In the genomic region with DNA sequence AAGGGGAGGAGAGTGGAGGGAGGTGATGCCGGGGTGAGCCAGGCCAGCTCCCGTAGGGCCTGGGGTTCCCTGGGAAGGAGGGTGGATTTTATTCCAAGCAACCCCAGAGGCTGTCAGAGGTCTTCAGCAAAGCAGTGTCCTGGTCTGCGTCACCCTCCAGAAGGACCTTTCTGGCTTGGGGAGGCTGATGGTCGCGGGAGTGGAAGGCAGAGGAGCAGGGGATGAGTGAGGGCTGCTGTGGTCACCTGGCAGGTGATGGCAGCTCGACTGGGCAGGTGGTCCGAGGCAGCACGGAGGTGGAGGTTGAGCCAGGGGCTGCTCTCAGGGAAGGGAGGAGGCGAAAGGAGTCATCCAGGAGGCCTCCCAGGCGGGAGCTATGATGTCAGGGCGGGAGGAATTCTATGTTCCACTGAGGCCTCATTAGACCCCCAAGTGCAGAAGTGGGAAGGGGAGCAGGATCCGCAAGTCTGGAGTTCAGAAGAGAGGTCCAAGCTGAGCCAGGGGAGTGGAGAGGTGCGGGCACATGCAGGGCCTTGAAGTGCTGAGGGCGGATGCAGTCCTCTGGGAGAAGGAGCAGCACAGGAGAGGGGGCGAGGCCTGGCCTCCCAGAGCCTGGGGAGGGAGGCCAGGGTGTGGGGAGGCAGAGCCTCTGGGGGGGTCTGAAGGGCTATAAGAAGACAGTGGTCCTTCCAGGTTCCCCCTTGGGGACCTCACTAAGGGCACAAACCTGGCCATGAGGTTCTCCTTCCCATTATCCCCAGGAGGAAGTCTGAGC, we compare ENCODE assay signal across 23 cellular contexts. TPM values are rescaled to one million over a fixed set of nuclear protein-coding genes. Genes with fewer than 3 reads are reported as not detected.
A peak's percentile ranks its signal among the peaks of the same experiment; 100 is the strongest.
DNase-seq lines count a peak whose midpoint lies in the region; ATAC-seq and TF ChIP-seq lines count a peak whose summit lies in the region.
"Had no signal": no experiment of that assay in that cellular context is flagged by ENCODE, and none has a peak within 500 bp of the region (broad histone marks: within the 10 kb centered on the region; RNA-seq: fewer than 3 reads in every experiment).

No MANE protein-coding gene starts in this region.

- no peaks in the 10 kb centered on the region for H4K20me1 ChIP-seq in IMR-90 (ENCODE audit: insufficient read depth, low read length)

- POLR2A ChIA-PET in IMR-90 (lab: Charles Lee; ENCODE audit: unreplicated experiment), result no interaction called here

- no peak overlapping the region for H2BK20ac ChIP-seq in IMR-90 (ENCODE audit: low read depth, low read length)

- no peak for TF ChIP-seq CTCF in IMR-90 (conservative IDR thresholded peaks at IDR 0.05; ENCODE audit: low read depth, low read length)

- H2BK5ac ChIP-seq in IMR-90 (ENCODE audit: low read depth, low read length, poor library complexity, severe bottlenecking), result no peak overlapping the region

- H3K9me3 ChIP-seq in IMR-90 (ENCODE audit: control insufficient read depth, insufficient read depth, low read length), result no peaks in the 10 kb centered on the region
- H3K9me3 ChIP-seq: gastroesophageal sphincter, mucosa of descending colon, testis had no signal

- H2AK5ac ChIP-seq in IMR-90 (ENCODE audit: low read depth, low read length), result no peak overlapping the region

- no peak overlapping the region for H3K14ac ChIP-seq in IMR-90 (replicated peaks; ENCODE audit: low read depth, low read length)

- no peak overlapping the region for H3K4me3 ChIP-seq in IMR-90 (ENCODE audit: insufficient read depth, low read depth, low read length)
- H3K4me3 ChIP-seq: gastroesophageal sphincter, mucosa of descending colon, SK-N-MC, testis had no signal

- H3K4me3 Mint-ChIP-seq in activated CD8-positive, alpha-beta memory T cell treated with anti-CD3 and anti-CD28 coated beads, Interleukin-2, amount 10 ng/mL, durations not matched to agents 7 days and 5 days, result no peak overlapping the region
- no peak overlapping the region for H3K4me3 Mint-ChIP-seq in central memory CD8-positive, alpha-beta T cell
- H3K4me3 Mint-ChIP-seq: activated CD4-positive, alpha-beta memory T cell treated with anti-CD3 and anti-CD28 coated beads for 36 hours had no signal

- H3K4me2 ChIP-seq in IMR-90 (ENCODE audit: low read depth, low read length), result no peak overlapping the region

- H2BK120ac ChIP-seq in IMR-90 (ENCODE audit: low read depth, low read length), result no peak overlapping the region

- peaks cover 3% of the 10 kb centered on the region for H3K36me3 Mint-ChIP-seq in activated CD8-positive, alpha-beta memory T cell treated with anti-CD3 and anti-CD28 coated beads, Interleukin-2, amount 10 ng/mL, durations not matched to agents 7 days and 5 days
- H3K36me3 Mint-ChIP-seq in central memory CD8-positive, alpha-beta T cell (ENCODE audit: insufficient read depth), result peaks cover 4% of the 10 kb centered on the region

- H3K56ac ChIP-seq in IMR-90 (ENCODE audit: extremely low read depth, insufficient read depth, low read length), result no peak overlapping the region

- no peaks in the 10 kb centered on the region for H3K27me3 Mint-ChIP-seq in activated CD8-positive, alpha-beta memory T cell treated with anti-CD3 and anti-CD28 coated beads, Interleukin-2, amount 10 ng/mL, durations not matched to agents 7 days and 5 days
- H3K27me3 Mint-ChIP-seq in central memory CD8-positive, alpha-beta T cell, result no peaks in the 10 kb centered on the region
- H3K27me3 Mint-ChIP-seq: activated CD4-positive, alpha-beta memory T cell treated with anti-CD3 and anti-CD28 coated beads for 36 hours had no signal

- in situ Hi-C loops in IMR-90 (cut with MboI; ENCODE audit: low sequenced_read_pairs), result loop anchor here (25.0 kb wide), 1 partner anchor 662 kb away; the partner anchor contains the start of genes MYCBP and RRAGC

- ATAC-seq in activated CD8-positive, alpha-beta memory T cell treated with anti-CD3 and anti-CD28 coated beads, Interleukin-2, amount 10 ng/mL, durations not matched to agents 7 days and 5 days, result no peak
- ATAC-seq in IMR-90 (ENCODE audit: low read depth), result no peak
- ATAC-seq in central memory CD8-positive, alpha-beta T cell (replicated peaks; ENCODE audit: extremely low read depth, poor library complexity, severe bottlenecking), result no peak
- ATAC-seq in left cardiac atrium, result no peak
- ATAC-seq: gastroesophageal sphincter had no signal

- H2AFZ ChIP-seq in IMR-90 (replicated peaks; ENCODE audit: low read length, poor library complexity), result no peak overlapping the region

- no peak overlapping the region for H3K9ac ChIP-seq in IMR-90 (ENCODE audit: low read depth, low read length)

- H3K36me3 ChIP-seq in IMR-90 (ENCODE audit: control insufficient read depth, insufficient read depth, low read length), result peaks cover 18% of the 10 kb centered on the region

- H2BK15ac ChIP-seq in IMR-90 (ENCODE audit: low read depth, low read length), result no peak overlapping the region

- H3K9me1 ChIP-seq in IMR-90 (ENCODE audit: insufficient read depth, low read length), result no peaks in the 10 kb centered on the region

- 93% methylated on average over 8 of the region's 15 CpGs; no CpG with 5 or more reads in 1 of the 2 experiments for WGBS in IMR-90 (ENCODE audit: extremely low coverage in 2 of 2, insufficient read length in 1 of 2), 2 experiments

- no peak for TF ChIP-seq POLR2A in IMR-90 (IDR thresholded peaks at IDR 0.05; ENCODE audit: low read depth, low read length)

- no peak overlapping the region for H3K18ac ChIP-seq in IMR-90 (ENCODE audit: low read depth, low read length)

- H3K23ac ChIP-seq in IMR-90 (ENCODE audit: low read depth, low read length), result no peak overlapping the region

- DNase-seq in activated CD8-positive, alpha-beta memory T cell treated with anti-CD3 and anti-CD28 coated beads, Interleukin-2, amount 10 ng/mL, durations not matched to agents 7 days and 5 days, result no peak
- no peak for DNase-seq in activated CD8-positive, alpha-beta memory T cell treated with anti-CD3 and anti-CD28 coated beads for 24 hours
- DNase-seq in IMR-90 (no peak), posterior vena cava (ENCODE audit: low spot score) (peak; percentile 46), NCI-H524 treated with DMSO at 0.1 percent for 48 hours (lab: John Stamatoyannopoulos, UW) (no peak), left cardiac atrium (no peak), NCI-H1092 treated with DMSO at 0.1 percent for 48 hours (lab: John Stamatoyannopoulos, UW) (no peak)
- DNase-seq in central memory CD8-positive, alpha-beta T cell (ENCODE audit: low spot score in 2 of 2), result no peak
- DNase-seq: activated CD4-positive, alpha-beta memory T cell treated with anti-CD3 and anti-CD28 coated beads for 36 hours; activated gamma-delta T cell treated with Interleukin-2 at 50 U/mL for 16 hours; amygdala; Calu3; NCI-H1105; NCI-H1930; NCI-H748 treated with DMSO at 0.1 percent for 48 hours; stimulated activated CD4-positive, alpha-beta T cell treated with anti-CD3 and anti-CD28 coated beads, Interleukin-1b, Interleukin-23, amount 100 ng/mL, for 48 hours; T1000; testis had no signal

- intact Hi-C loops in IMR-90 (cut with micrococcal nuclease) (loop anchor here (5.0 kb wide), 1 partner anchor 238 kb away; no protein-coding TSS in a partner anchor), posterior vena cava (cut with DNase I) (no loop called here), left cardiac atrium (cut with DNase I) (no loop called here)

- no peak overlapping the region for H4K8ac ChIP-seq in IMR-90 (ENCODE audit: low read depth in 2 of 2, low read length in 2 of 2)

- no peaks in the 10 kb centered on the region for H3K4me1 ChIP-seq in IMR-90 (ENCODE audit: control insufficient read depth, insufficient read depth, low read length)
- H3K4me1 ChIP-seq: gastroesophageal sphincter, testis had no signal

- no peaks in the 10 kb centered on the region for H3K79me1 ChIP-seq in IMR-90 (ENCODE audit: low read depth in 1 of 2, low read length in 2 of 2)

- no peak for TF ChIP-seq RAD21 in IMR-90 (IDR thresholded peaks at IDR 0.05; ENCODE audit: low read length)

- CTCF ChIA-PET in activated CD8-positive, alpha-beta memory T cell treated with anti-CD3 and anti-CD28 coated beads, Interleukin-2, amount 10 ng/mL, durations not matched to agents 7 days and 5 days (lab: Charles Lee), result interaction anchor here (1.0 to 4.2 kb wide), 4 partner anchors 13 to 134 kb away, joined by 3 to 16 read pairs (median 3); no protein-coding TSS in a partner anchor
- CTCF ChIA-PET in IMR-90 (lab: Yijun Ruan, JAX), result no interaction called here

- H3K27me3 ChIP-seq in IMR-90 (ENCODE audit: control insufficient read depth, insufficient read depth, low read length), result no peaks in the 10 kb centered on the region
- H3K27me3 ChIP-seq: gastroesophageal sphincter, testis had no signal

- no peak overlapping the region for H4K91ac ChIP-seq in IMR-90 (ENCODE audit: insufficient read depth, low read depth, low read length)

- BruUV-seq in IMR-90 (replicated peaks; lab: Mats Ljungman, UMichigan), result no TSS peak

- dilution Hi-C loops in IMR-90 (cut with HindIII; ENCODE audit: low sequenced_read_pairs, unreplicated experiment), result no loop called here

- H4K5ac ChIP-seq in IMR-90 (ENCODE audit: low read depth, low read length), result no peak overlapping the region

- peaks cover 19% of the 10 kb centered on the region for H3K4me1 Mint-ChIP-seq in activated CD8-positive, alpha-beta memory T cell treated with anti-CD3 and anti-CD28 coated beads, Interleukin-2, amount 10 ng/mL, durations not matched to agents 7 days and 5 days
- H3K4me1 Mint-ChIP-seq in central memory CD8-positive, alpha-beta T cell, result peaks cover 16% of the 10 kb centered on the region

- H3K27ac Mint-ChIP-seq in activated CD8-positive, alpha-beta memory T cell treated with anti-CD3 and anti-CD28 coated beads, Interleukin-2, amount 10 ng/mL, durations not matched to agents 7 days and 5 days, result peak overlapping the region; percentile 24
- peak overlapping the region; percentile 88 for H3K27ac Mint-ChIP-seq in central memory CD8-positive, alpha-beta T cell (ENCODE audit: low read depth)
- H3K27ac Mint-ChIP-seq: activated CD4-positive, alpha-beta memory T cell treated with anti-CD3 and anti-CD28 coated beads for 36 hours had no signal

- no peaks in the 10 kb centered on the region for H3K9me3 Mint-ChIP-seq in activated CD8-positive, alpha-beta memory T cell treated with anti-CD3 and anti-CD28 coated beads, Interleukin-2, amount 10 ng/mL, durations not matched to agents 7 days and 5 days (ENCODE audit: low read depth)
- H3K9me3 Mint-ChIP-seq in central memory CD8-positive, alpha-beta T cell, result no peaks in the 10 kb centered on the region
- H3K9me3 Mint-ChIP-seq: activated CD4-positive, alpha-beta memory T cell treated with anti-CD3 and anti-CD28 coated beads for 36 hours had no signal

- peak overlapping the region; percentile 78 for H2AK9ac ChIP-seq in IMR-90 (replicated peaks; ENCODE audit: low read depth, low read length, poor library complexity)

- H3K4ac ChIP-seq in IMR-90 (ENCODE audit: low read depth, low read length), result no peak overlapping the region

- H3K27ac ChIP-seq in IMR-90 (ENCODE audit: insufficient read depth, low read length), result no peak overlapping the region
- H3K27ac ChIP-seq: gastroesophageal sphincter, SK-N-MC had no signal

RNA-seq across cellular contexts. Expression of gene BMP8A, which starts 33.3 kb away (rescaled TPM):
- total RNA-seq in activated CD8-positive, alpha-beta memory T cell treated with anti-CD3 and anti-CD28 coated beads, Interleukin-2, amount 10 ng/mL, durations not matched to agents 7 days and 5 days, result not detected
- not detected in 2 replicates for total RNA-seq in IMR-90 (2012; rRNA removed)
- not detected in 2 replicates for polyA plus RNA-seq in IMR-90 (2012; rRNA removed)
- polyA plus RNA-seq in IMR-90 (2012; cell fraction: cytosol; rRNA removed), result 0.05 TPM in 1 of 2 replicates, not detected in the other
- not detected in 2 replicates for polyA plus RNA-seq in IMR-90 (2012; cell fraction: nucleus; rRNA removed; ENCODE audit: low replicate concordance)
- under 1 TPM; 0.65 to 0.90 TPM for total RNA-seq in posterior vena cava
- total RNA-seq in left cardiac atrium, result 1 to 10 TPM; 1.3 to 2.9 TPM
- total RNA-seq: activated CD4-positive, alpha-beta memory T cell treated with anti-CD3 and anti-CD28 coated beads for 36 hours; Daoy; H4 had no signal

RNA-seq across cellular contexts. Expression of gene PABPC4, which starts 51.8 kb away (rescaled TPM):
- 100 to 1,000 TPM; 183 to 211 TPM for total RNA-seq in activated CD8-positive, alpha-beta memory T cell treated with anti-CD3 and anti-CD28 coated beads, Interleukin-2, amount 10 ng/mL, durations not matched to agents 7 days and 5 days
- total RNA-seq in IMR-90 (2012; rRNA removed), result 74.9 and 78.6 TPM in 2 replicates
- polyA plus RNA-seq in IMR-90 (2012; rRNA removed), result 90.3 and 108 TPM in 2 replicates
- 85.8 and 94.9 TPM in 2 replicates for polyA plus RNA-seq in IMR-90 (2012; cell fraction: cytosol; rRNA removed)
- polyA plus RNA-seq in IMR-90 (2012; cell fraction: nucleus; rRNA removed; ENCODE audit: low replicate concordance), result 274 and 320 TPM in 2 replicates
- total RNA-seq in posterior vena cava, result 100 to 1,000 TPM; 156 to 198 TPM
- total RNA-seq in left cardiac atrium, result 100 to 1,000 TPM; 206 to 343 TPM
